17 cellular contexts compared by ENCODE assay signal in the genomic region with DNA sequence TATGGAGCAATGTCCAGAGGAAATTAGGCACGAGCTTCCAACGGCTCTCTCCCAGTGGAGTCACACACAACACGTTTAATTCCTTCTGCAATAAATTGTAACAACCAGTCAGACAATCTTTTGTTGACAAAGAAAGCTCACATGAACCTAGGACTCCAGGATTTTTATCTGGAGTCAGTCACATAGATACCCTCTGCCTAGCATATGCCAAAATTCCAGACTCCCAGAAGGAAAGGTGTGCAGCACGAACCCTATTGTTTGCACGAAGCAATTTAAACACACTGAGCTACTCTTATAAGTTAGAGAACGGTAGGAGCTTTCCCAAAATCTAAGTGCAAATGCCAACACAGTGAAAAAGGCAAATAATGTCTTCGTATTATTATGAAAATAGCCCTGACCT.
DNase-seq lines count a peak whose midpoint lies in the region; TF ChIP-seq lines count a peak whose summit lies in the region.
"Had no signal": no experiment of that assay in that cellular context is flagged by ENCODE, and none has a peak within 500 bp of the region (broad histone marks: within the 10 kb centered on the region; RNA-seq: fewer than 3 reads in every experiment).

No MANE protein-coding gene starts in this region.

- no peak for TF ChIP-seq CTCF in C4-2B (conservative IDR thresholded peaks at IDR 0.05)
- no peak for TF ChIP-seq CTCF in VCaP (conservative IDR thresholded peaks at IDR 0.05)
- no peak for TF ChIP-seq CTCF in osteoblast (IDR thresholded peaks at IDR 0.05; ENCODE audit: extremely low read depth, low read depth, low read length)
- no peak for TF ChIP-seq CTCF in GM20000 (IDR thresholded peaks at IDR 0.05; ENCODE audit: extremely low read depth, missing control alignments)

- H3K4me1 ChIP-seq in osteoblast (ENCODE audit: insufficient read depth, low read length): no peaks in the 10 kb centered on the region
- H3K4me1 ChIP-seq: Caco-2 had no signal

- no peaks in the 10 kb centered on the region for H4K20me1 ChIP-seq in osteoblast (ENCODE audit: insufficient read depth, low read length)
- H4K20me1 ChIP-seq: BLaER1 had no signal

- no peaks in the 10 kb centered on the region for H3K9me3 ChIP-seq in osteoblast (ENCODE audit: low read depth, low read length)
- H3K9me3 ChIP-seq: BE2C, Caco-2 had no signal

- DNase-seq in osteoblast (ENCODE audit: insufficient read length, low spot score, missing footprints) (peak; percentile 32), NCI-H2227 (lab: John Stamatoyannopoulos, UW; ENCODE audit: unreplicated experiment) (no peak), A172 (ENCODE audit: low spot score) (no peak), GM20000 (ENCODE audit: low spot score) (no peak)
- DNase-seq: ACHN; BE2C; C1 segment of cervical spinal cord; Caco-2; Calu3; CD4-positive, alpha-beta T cell; CD8-positive, alpha-beta T cell; DMS79 treated with DMSO at 0.1 percent for 48 hours; GF-D8 had no signal

- no peak overlapping the region for H3K4me3 ChIP-seq in osteoblast (ENCODE audit: insufficient read depth, low read length)
- H3K4me3 ChIP-seq: BLaER1 had no signal

- no peaks in the 10 kb centered on the region for H3K79me2 ChIP-seq in osteoblast (ENCODE audit: insufficient read depth, low read length)

- peaks cover 14% of the 10 kb centered on the region for H3K36me3 ChIP-seq in osteoblast (ENCODE audit: insufficient read depth, low read length)

- H2AFZ ChIP-seq in osteoblast (ENCODE audit: low read length): no peak overlapping the region

- no peak overlapping the region for H3K4me2 ChIP-seq in osteoblast (ENCODE audit: insufficient read depth, low read length)
- H3K4me2 ChIP-seq: BLaER1 had no signal

- H3K27ac ChIP-seq in C4-2B: peak overlapping the region; percentile 29; the same call in 1 of the 2 replicates
- peak overlapping the region; percentile 78 for H3K27ac ChIP-seq in VCaP
- no peak overlapping the region for H3K27ac ChIP-seq in osteoblast (ENCODE audit: low read depth, low read length)
- H3K27ac ChIP-seq: 22Rv1, BLaER1 had no signal

- H3K27me3 ChIP-seq in osteoblast (ENCODE audit: insufficient read depth, low read length): no peaks in the 10 kb centered on the region
- H3K27me3 ChIP-seq: BE2C, BLaER1 had no signal
